In the genomic region with DNA sequence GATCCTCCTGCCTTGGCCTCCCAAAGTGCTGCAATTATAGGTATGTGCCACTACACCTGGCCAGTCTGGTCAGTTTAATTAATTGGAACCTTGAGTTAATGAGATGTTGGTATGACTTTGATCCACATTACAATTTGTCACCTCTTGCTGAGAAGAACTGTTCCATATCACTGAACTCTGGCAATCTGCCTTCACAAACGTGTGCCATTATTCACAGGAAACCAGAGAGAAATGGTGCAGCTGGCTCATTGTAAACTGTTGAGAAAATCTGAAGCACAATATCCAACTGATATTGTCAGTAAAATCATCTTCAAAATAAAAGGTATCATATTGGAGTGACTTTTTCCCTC, we compare ENCODE assay signal across 17 cellular contexts.
"Had no signal": no experiment of that assay in that cellular context is flagged by ENCODE, and none has a peak within 500 bp of the region (broad histone marks: within the 10 kb centered on the region; RNA-seq: fewer than 3 reads in every experiment).

No MANE protein-coding gene starts in this region.

- H3K36me3 ChIP-seq: colonic mucosa, upper lobe of left lung had no signal

- DNase-seq: activated CD4-positive, alpha-beta T cell treated with anti-CD3 and anti-CD28 coated beads, Interleukin-2, amount 10 ng/mL, durations not matched to agents 24 days and 14 days; activated CD4-positive, CD25-positive, alpha-beta regulatory T cell; activated CD8-positive, alpha-beta memory T cell treated with anti-CD3 and anti-CD28 coated beads, Interleukin-2, amount 50 U/mL, for 4 hours; activated CD8-positive, alpha-beta T cell treated with anti-CD3 and anti-CD28 coated beads, Interleukin-2, amount 10 ng/mL, durations not matched to agents 7 days and 5 days; activated gamma-delta T cell; activated T-cell treated with anti-CD3 and anti-CD28 coated beads, Interleukin-2, amount 50 U/mL, for 72 hours; central memory CD4-positive, alpha-beta T cell; colonic mucosa; foreskin fibroblast; glutamatergic neuron; kidney glomerular epithelial cell; stimulated activated CD4-positive, alpha-beta T cell treated with anti-CD3 and anti-CD28 coated beads, Interleukin-1b, Interleukin-23, amount 100 ng/mL, for 48 hours; stimulated activated naive CD8-positive, alpha-beta T cell treated with anti-CD3 and anti-CD28 coated beads, Interleukin-15, amount 100 ng/mL, for 72 hours; upper lobe of left lung had no signal

- H3K4me3 ChIP-seq: colonic mucosa, upper lobe of left lung had no signal

- FAIRE-seq: TTC549 had no signal

- H3K27me3 Mint-ChIP-seq: activated CD4-positive, alpha-beta T cell treated with anti-CD3 and anti-CD28 coated beads, Interleukin-2, amount 10 ng/mL, durations not matched to agents 24 days and 14 days; stimulated activated naive CD8-positive, alpha-beta T cell treated with anti-CD3 and anti-CD28 coated beads, Interleukin-15, amount 100 ng/mL, for 72 hours had no signal

- H3K27me3 ChIP-seq: colonic mucosa, upper lobe of left lung had no signal

- H3K9me3 ChIP-seq: colonic mucosa, upper lobe of left lung had no signal

- H3K27ac Mint-ChIP-seq: activated CD4-positive, alpha-beta T cell treated with anti-CD3 and anti-CD28 coated beads, Interleukin-2, amount 10 ng/mL, durations not matched to agents 24 days and 14 days; activated CD8-positive, alpha-beta T cell treated with anti-CD3 and anti-CD28 coated beads, Interleukin-2, amount 10 ng/mL, durations not matched to agents 7 days and 5 days; activated naive CD4-positive, alpha-beta T cell treated with anti-CD3 and anti-CD28 coated beads, Interleukin-2, amount 50 U/mL, for 72 hours; activated T-cell treated with anti-CD3 and anti-CD28 coated beads, Interleukin-2, amount 50 U/mL, for 72 hours; natural killer cell treated with Interleukin-12 subunit alpha and Interleukin-12 subunit beta and Interleukin-15 and Interleukin-18, amount 100 ng/mL, for 72 hours; stimulated activated naive CD8-positive, alpha-beta T cell treated with anti-CD3 and anti-CD28 coated beads, Interleukin-15, amount 100 ng/mL, for 72 hours had no signal

- H3K4me3 Mint-ChIP-seq: activated CD4-positive, alpha-beta T cell treated with anti-CD3 and anti-CD28 coated beads, Interleukin-2, amount 10 ng/mL, durations not matched to agents 24 days and 14 days; activated CD8-positive, alpha-beta T cell treated with anti-CD3 and anti-CD28 coated beads, Interleukin-2, amount 10 ng/mL, durations not matched to agents 7 days and 5 days; activated T-cell treated with anti-CD3 and anti-CD28 coated beads, Interleukin-2, amount 50 U/mL, for 72 hours; natural killer cell treated with Interleukin-12 subunit alpha and Interleukin-12 subunit beta and Interleukin-15 and Interleukin-18, amount 100 ng/mL, for 72 hours; stimulated activated naive CD8-positive, alpha-beta T cell treated with anti-CD3 and anti-CD28 coated beads, Interleukin-15, amount 100 ng/mL, for 72 hours had no signal

- H3K27ac ChIP-seq: colonic mucosa, upper lobe of left lung had no signal

- H3K36me3 Mint-ChIP-seq: activated naive CD4-positive, alpha-beta T cell treated with anti-CD3 and anti-CD28 coated beads, Interleukin-2, amount 50 U/mL, for 72 hours; natural killer cell treated with Interleukin-12 subunit alpha and Interleukin-12 subunit beta and Interleukin-15 and Interleukin-18, amount 100 ng/mL, for 72 hours had no signal

- H3K9me3 Mint-ChIP-seq: activated CD4-positive, alpha-beta T cell treated with anti-CD3 and anti-CD28 coated beads, Interleukin-2, amount 10 ng/mL, durations not matched to agents 24 days and 14 days; activated naive CD4-positive, alpha-beta T cell treated with anti-CD3 and anti-CD28 coated beads, Interleukin-2, amount 50 U/mL, for 72 hours; activated T-cell treated with anti-CD3 and anti-CD28 coated beads, Interleukin-2, amount 50 U/mL, for 72 hours; natural killer cell treated with Interleukin-12 subunit alpha and Interleukin-12 subunit beta and Interleukin-15 and Interleukin-18, amount 100 ng/mL, for 72 hours; stimulated activated naive CD8-positive, alpha-beta T cell treated with anti-CD3 and anti-CD28 coated beads, Interleukin-15, amount 100 ng/mL, for 72 hours had no signal
